1 cellular context compared by ENCODE assay signal in genomic region chr12:124371366-124371765, GRCh38.
TF ChIP-seq lines count a peak whose summit lies in the region.

No MANE protein-coding gene starts in this region.

TF ChIP-seq in HepG2, 621 proteins besides CTCF, POLR2A, EP300 and RAD21 (continued from another document):
- peak; percentile 74 for TF ChIP-seq PRDM15 (CRISPR knock-in tag; IDR thresholded peaks at IDR 0.05)
- peak; percentile 63; the same call in 1 of the 2 replicates for TF ChIP-seq ZBTB38 (CRISPR knock-in tag; IDR thresholded peaks at IDR 0.05)
- TF ChIP-seq, protein P1, sequence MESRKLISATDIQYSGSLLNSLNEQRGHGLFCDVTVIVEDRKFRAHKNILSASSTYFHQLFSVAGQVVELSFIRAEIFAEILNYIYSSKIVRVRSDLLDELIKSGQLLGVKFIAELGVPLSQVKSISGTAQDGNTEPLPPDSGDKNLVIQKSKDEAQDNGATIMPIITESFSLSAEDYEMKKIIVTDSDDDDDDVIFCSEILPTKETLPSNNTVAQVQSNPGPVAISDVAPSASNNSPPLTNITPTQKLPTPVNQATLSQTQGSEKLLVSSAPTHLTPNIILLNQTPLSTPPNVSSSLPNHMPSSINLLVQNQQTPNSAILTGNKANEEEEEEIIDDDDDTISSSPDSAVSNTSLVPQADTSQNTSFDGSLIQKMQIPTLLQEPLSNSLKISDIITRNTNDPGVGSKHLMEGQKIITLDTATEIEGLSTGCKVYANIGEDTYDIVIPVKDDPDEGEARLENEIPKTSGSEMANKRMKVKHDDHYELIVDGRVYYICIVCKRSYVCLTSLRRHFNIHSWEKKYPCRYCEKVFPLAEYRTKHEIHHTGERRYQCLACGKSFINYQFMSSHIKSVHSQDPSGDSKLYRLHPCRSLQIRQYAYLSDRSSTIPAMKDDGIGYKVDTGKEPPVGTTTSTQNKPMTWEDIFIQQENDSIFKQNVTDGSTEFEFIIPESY (CRISPR knock-in tag; IDR thresholded peaks at IDR 0.05), result peak; percentile 97
